Comparison of ENCODE assay signal across 10 cellular contexts in genomic region chr3:187040637-187041361, GRCh38.
DNase-seq lines count a peak whose midpoint lies in the region; TF ChIP-seq lines count a peak whose summit lies in the region.
"Had no signal": no experiment of that assay in that cellular context is flagged by ENCODE, and none has a peak within 500 bp of the region (broad histone marks: within the 10 kb centered on the region; RNA-seq: fewer than 3 reads in every experiment).

No MANE protein-coding gene starts in this region.

- no peaks in the 10 kb centered on the region for H4K20me1 ChIP-seq in OCI-LY1 (ENCODE audit: insufficient read depth, low read length)

- H3K27ac ChIP-seq in OCI-LY1 (ENCODE audit: low read depth, low read length, poor library complexity, severe bottlenecking), result peak overlapping the region; percentile 81
- H3K27ac ChIP-seq in colonic mucosa, result peak overlapping the region; percentile 42
- peak overlapping the region; percentile 71 for H3K27ac ChIP-seq in neutrophil
- H3K27ac ChIP-seq: cardiac muscle cell had no signal

- H3K27me3 ChIP-seq in OCI-LY1 (ENCODE audit: insufficient read depth, low read length) (no peaks in the 10 kb centered on the region), colonic mucosa (no peaks in the 10 kb centered on the region), neutrophil (no peaks in the 10 kb centered on the region), HAP-1 (ENCODE audit: low read depth) (no peaks in the 10 kb centered on the region)
- H3K27me3 ChIP-seq: cardiac muscle cell had no signal

- H3K36me3 ChIP-seq in OCI-LY1 (ENCODE audit: insufficient read depth, low read length) (peaks cover 95% of the 10 kb centered on the region), colonic mucosa (no peaks in the 10 kb centered on the region), neutrophil (peaks cover 24% of the 10 kb centered on the region), HAP-1 (replicated peaks) (peaks cover 43% of the 10 kb centered on the region)

- peaks cover 92% of the 10 kb centered on the region for H3K79me2 ChIP-seq in OCI-LY1 (ENCODE audit: insufficient read depth, low read length)

- no peaks in the 10 kb centered on the region for H3K9me2 ChIP-seq in OCI-LY1 (ENCODE audit: low read depth, low read length)

- TF ChIP-seq CTCF in OCI-LY1 (IDR thresholded peaks at IDR 0.05; ENCODE audit: low read length) (no peak), colonic mucosa (IDR thresholded peaks at IDR 0.05) (no peak), neutrophil (IDR thresholded peaks at IDR 0.05) (no peak)

- H3K4me3 ChIP-seq in OCI-LY1 (ENCODE audit: low read depth, low read length, poor library complexity, severe bottlenecking), result no peak overlapping the region
- no peak overlapping the region for H3K4me3 ChIP-seq in colonic mucosa
- no peak overlapping the region for H3K4me3 ChIP-seq in neutrophil (ENCODE audit: low read depth in 1 of 2, low read length in 1 of 2)
- H3K4me3 ChIP-seq in HAP-1, result no peak overlapping the region
- H3K4me3 ChIP-seq: cardiac muscle cell had no signal

- in situ Hi-C loops in HAP-1 (cut with MboI; ENCODE audit: low sequenced_read_pairs), result no loop called here

- peak; percentile 81 for DNase-seq in EH (ENCODE audit: low read depth)
- DNase-seq in colonic mucosa, result no peak
- no peak for DNase-seq in HAP-1 (ENCODE audit: low spot score in 2 of 2)
- no peak for DNase-seq in activated CD4-positive, alpha-beta T cell treated with anti-CD3 and anti-CD28 coated beads, Interleukin-2, amount 50 U/mL, for 48 hours
- no peak for DNase-seq in NCI-H2196 treated with DMSO at 0.1 percent for 48 hours (lab: John Stamatoyannopoulos, UW; ENCODE audit: unreplicated experiment)
- no peak for DNase-seq in COLO668 (lab: John Stamatoyannopoulos, UW; ENCODE audit: unreplicated experiment)
- DNase-seq: stimulated activated CD4-positive, alpha-beta T cell treated with anti-CD3 and anti-CD28 coated beads, Interleukin-1b, Interleukin-23, amount 100 ng/mL, for 48 hours had no signal

- H3F3A ChIP-seq in OCI-LY1 (ENCODE audit: insufficient read depth, low read length), result peaks cover 5% of the 10 kb centered on the region; the same call in 1 of the 2 replicates

- intact Hi-C loops in colonic mucosa (cut with DNase I), result no loop called here

- H3K9ac ChIP-seq in OCI-LY1 (ENCODE audit: low read length) (peak overlapping the region; percentile 19; the same call in 1 of the 2 replicates), colonic mucosa (ENCODE audit: low read depth in 2 of 2, low read length in 2 of 2) (no peak overlapping the region)

- peaks cover 82% of the 10 kb centered on the region for H3K4me1 ChIP-seq in OCI-LY1 (ENCODE audit: insufficient read depth, low read length, severe bottlenecking)
- no peaks in the 10 kb centered on the region for H3K4me1 ChIP-seq in colonic mucosa
- H3K4me1 ChIP-seq in neutrophil (ENCODE audit: control insufficient read depth in 1 of 2, insufficient read depth in 1 of 2, low read depth in 1 of 2, low read length in 1 of 2), result peaks cover 8 to 24% of the 10 kb centered on the region in 2 experiments
- peaks cover 5% of the 10 kb centered on the region for H3K4me1 ChIP-seq in HAP-1

- H2AFZ ChIP-seq in OCI-LY1 (ENCODE audit: low read length), result no peak overlapping the region

- H3K9me3 ChIP-seq in OCI-LY1 (ENCODE audit: low read length) (no peaks in the 10 kb centered on the region), colonic mucosa (no peaks in the 10 kb centered on the region), neutrophil (no peaks in the 10 kb centered on the region), HAP-1 (no peaks in the 10 kb centered on the region)

- H3K4me2 ChIP-seq in OCI-LY1 (ENCODE audit: low read length), result peak overlapping the region; percentile 19; the same call in 1 of the 2 replicates
